Comparison of ENCODE assay signal across 7 cellular contexts in the genomic region with DNA sequence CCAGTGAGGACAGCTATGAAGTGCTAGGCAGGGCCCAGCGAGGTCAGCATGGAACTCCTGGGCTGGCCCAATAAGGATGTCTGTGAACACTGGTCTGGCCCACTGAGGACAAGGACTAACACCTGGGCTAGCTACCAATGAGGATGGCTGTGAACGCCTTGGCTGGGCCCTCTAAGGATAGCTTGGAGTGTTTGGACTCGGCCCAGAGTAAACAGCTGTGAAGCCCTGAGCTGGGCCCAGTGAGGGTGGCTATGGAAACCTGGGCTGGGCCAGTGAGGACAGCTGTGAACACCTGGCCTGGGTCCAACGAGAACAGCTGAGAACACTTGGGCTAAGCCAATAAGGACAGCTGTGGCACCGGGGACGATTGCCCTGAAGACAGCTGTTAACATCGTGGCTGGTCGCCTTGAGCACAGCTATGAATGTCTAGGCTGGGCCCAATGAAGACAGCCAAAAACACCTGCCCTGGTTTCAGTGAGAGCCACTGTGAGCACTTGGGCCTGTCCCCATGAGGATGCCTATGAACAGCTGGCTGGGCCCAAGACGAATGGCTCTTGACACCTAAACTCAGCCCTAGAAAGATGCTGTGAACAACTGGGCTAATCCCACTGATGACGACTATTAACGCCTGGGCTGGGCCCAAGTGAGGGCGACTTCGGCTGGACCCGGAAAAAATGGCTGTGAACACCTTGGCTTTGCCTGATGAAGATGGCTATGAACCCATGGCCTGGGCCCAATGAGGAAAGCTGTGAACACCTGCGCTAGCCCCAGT. TPM values are rescaled to one million over a fixed set of nuclear protein-coding genes. Genes with fewer than 3 reads are reported as not detected.
"Had no signal": no experiment of that assay in that cellular context is flagged by ENCODE, and none has a peak within 500 bp of the region (broad histone marks: within the 10 kb centered on the region; RNA-seq: fewer than 3 reads in every experiment).

No MANE protein-coding gene starts in this region.

RNA-seq across cellular contexts. Expression of a gene that starts 18.8 kb away (rescaled TPM):
- total RNA-seq: neural crest cell, osteoblast, skeletal muscle tissue, urinary bladder had no signal
- polyA plus RNA-seq: immature natural killer cell, mammary epithelial cell, smooth muscle cell had no signal
